Comparison of ENCODE assay signal across 8 cellular contexts in the genomic region with DNA sequence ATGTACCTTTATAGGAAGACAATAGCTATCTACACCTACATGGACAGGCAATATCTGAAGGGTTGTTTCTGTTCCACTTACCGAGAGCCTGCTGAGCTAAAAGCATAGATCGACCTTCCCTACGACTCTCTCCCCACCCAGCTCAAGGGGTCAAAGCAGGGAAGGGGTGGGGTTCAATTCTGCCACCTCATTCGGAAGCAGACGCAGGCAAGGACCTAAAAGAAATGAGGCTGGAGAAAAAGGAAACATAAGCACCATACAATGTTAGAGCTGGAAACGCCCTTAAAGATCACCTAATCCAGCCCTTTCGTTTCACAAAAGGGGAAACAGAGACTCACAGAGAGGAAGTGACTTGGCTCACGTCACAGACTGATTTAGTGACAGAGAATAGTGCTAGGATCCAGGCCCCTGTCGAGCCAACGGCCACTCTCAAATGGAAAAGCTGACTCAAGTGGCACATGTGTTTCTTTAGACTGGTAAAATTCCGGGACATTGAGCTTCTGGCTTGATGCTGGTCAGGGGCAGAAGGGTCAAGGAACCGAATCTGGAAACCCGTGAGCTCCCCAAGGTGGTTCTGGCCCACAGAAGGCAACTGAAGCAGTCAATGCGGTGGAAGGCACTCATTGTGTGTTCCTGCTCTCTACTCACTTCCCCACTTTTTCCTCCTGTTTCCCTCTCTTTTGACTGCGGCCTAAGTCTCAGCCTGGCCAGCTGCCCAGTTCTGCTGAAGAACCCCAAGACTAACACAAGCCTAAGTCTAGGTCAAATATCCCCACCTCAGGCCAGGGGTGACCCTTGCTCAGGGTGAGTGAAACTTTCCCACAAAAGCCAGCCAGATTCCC. TPM values are rescaled to one million over a fixed set of nuclear protein-coding genes. Genes with fewer than 3 reads are reported as not detected.
DNase-seq lines count a peak whose midpoint lies in the region; ATAC-seq, FAIRE-seq and TF ChIP-seq lines count a peak whose summit lies in the region.

No MANE protein-coding gene starts in this region.

- ATAC-seq in GM21825 (IDR thresholded peaks at IDR 0.05; ENCODE audit: unreplicated experiment): peak; percentile 44
- peak; percentile 67 for ATAC-seq in activated naive CD8-positive, alpha-beta T cell treated with anti-CD3 and anti-CD28 coated beads, Interleukin-2, amount 50 U/mL, for 24 hours

- no peaks in the 10 kb centered on the region for H3K79me2 ChIP-seq in mesendoderm (ENCODE audit: control insufficient read depth, insufficient read depth, low read length)

- no peak overlapping the region for H3K9ac ChIP-seq in mesendoderm (ENCODE audit: low read length)

- peak overlapping the region; percentile 92 for H3K4me3 Mint-ChIP-seq in activated naive CD8-positive, alpha-beta T cell treated with anti-CD3 and anti-CD28 coated beads, Interleukin-2, amount 50 U/mL, for 24 hours

- no peak overlapping the region for H2BK5ac ChIP-seq in mesendoderm (ENCODE audit: low read length)

- H3K36me3 Mint-ChIP-seq in activated naive CD8-positive, alpha-beta T cell treated with anti-CD3 and anti-CD28 coated beads, Interleukin-2, amount 50 U/mL, for 24 hours (ENCODE audit: low read depth): peaks cover 8% of the 10 kb centered on the region

- no peak overlapping the region for H3K23ac ChIP-seq in mesendoderm (ENCODE audit: low read length)

- H3K56ac ChIP-seq in mesendoderm (ENCODE audit: low read length): peak overlapping the region; percentile 67

- peak; percentile 40 for TF ChIP-seq POLR2A in GM12892 (IDR thresholded peaks at IDR 0.05; ENCODE audit: low read depth, low read length)

- peak overlapping the region; percentile 99 for H3K27ac Mint-ChIP-seq in activated naive CD8-positive, alpha-beta T cell treated with anti-CD3 and anti-CD28 coated beads, Interleukin-2, amount 50 U/mL, for 24 hours

- H4K5ac ChIP-seq in mesendoderm (ENCODE audit: low read length): no peak overlapping the region

- no peaks in the 10 kb centered on the region for H3K4me1 ChIP-seq in mesendoderm (ENCODE audit: control insufficient read depth, low read depth, low read length)
- no peaks in the 10 kb centered on the region for H3K4me1 ChIP-seq in urinary bladder (ENCODE audit: insufficient read depth)

- H3K4me2 ChIP-seq in mesendoderm (ENCODE audit: low read length): no peak overlapping the region

- no peak overlapping the region for H2BK15ac ChIP-seq in mesendoderm (replicated peaks; ENCODE audit: low read depth)

- no peaks in the 10 kb centered on the region for H3K9me3 Mint-ChIP-seq in activated naive CD8-positive, alpha-beta T cell treated with anti-CD3 and anti-CD28 coated beads, Interleukin-2, amount 50 U/mL, for 24 hours

- H2AK5ac ChIP-seq in mesendoderm (ENCODE audit: low read length): no peak overlapping the region

- H3K4ac ChIP-seq in mesendoderm (ENCODE audit: low read depth, low read length): no peak overlapping the region

- intact Hi-C loops in posterior vena cava (cut with DNase I): no loop called here

- no peaks in the 10 kb centered on the region for H3K27me3 ChIP-seq in mesendoderm (ENCODE audit: insufficient read depth, low read length, poor library complexity)

- H3K18ac ChIP-seq in mesendoderm (ENCODE audit: low read length): no peak overlapping the region

- H3K4me1 Mint-ChIP-seq in activated naive CD8-positive, alpha-beta T cell treated with anti-CD3 and anti-CD28 coated beads, Interleukin-2, amount 50 U/mL, for 24 hours: peaks cover 84% of the 10 kb centered on the region

- no peaks in the 10 kb centered on the region for H3K79me1 ChIP-seq in mesendoderm (ENCODE audit: low read length)

- H3K27ac ChIP-seq in mesendoderm (ENCODE audit: low read depth, low read length): no peak overlapping the region
- peak overlapping the region; percentile 73 for H3K27ac ChIP-seq in urinary bladder (ENCODE audit: low read depth)

- peak; percentile 99 for FAIRE-seq in GM12892 (lab: Jason Lieb, UNC)

- no peak for DNase-seq in GM12892 (ENCODE audit: insufficient read length)
- peak; percentile 93 for DNase-seq in NCI-H748 treated with DMSO at 0.1 percent for 48 hours (lab: John Stamatoyannopoulos, UW)
- no peak for DNase-seq in activated naive CD8-positive, alpha-beta T cell treated with anti-CD3 and anti-CD28 coated beads, Interleukin-2, amount 50 U/mL, for 24 hours
- DNase-seq in mesendoderm: no peak
- DNase-seq in posterior vena cava (ENCODE audit: low spot score): no peak
- DNase-seq in AG08395 (ENCODE audit: low spot score): no peak

- no peaks in the 10 kb centered on the region for H3K36me3 ChIP-seq in mesendoderm (ENCODE audit: control insufficient read depth, insufficient read depth, low read length)
- H3K36me3 ChIP-seq in urinary bladder (ENCODE audit: insufficient read depth): no peaks in the 10 kb centered on the region

- H3K27me3 Mint-ChIP-seq in activated naive CD8-positive, alpha-beta T cell treated with anti-CD3 and anti-CD28 coated beads, Interleukin-2, amount 50 U/mL, for 24 hours: no peaks in the 10 kb centered on the region

- no peak overlapping the region for H3K4me3 ChIP-seq in mesendoderm (ENCODE audit: low read length)
- no peak overlapping the region for H3K4me3 ChIP-seq in urinary bladder (ENCODE audit: low read depth, low read length)

- no CpG with 5 or more reads among the region's 15 CpGs for WGBS in mesendoderm (ENCODE audit: extremely low coverage, insufficient coverage, low lambda C conversion rate)
- 26% methylated on average over 15 of the region's 15 CpGs for WGBS in urinary bladder

- H4K8ac ChIP-seq in mesendoderm (ENCODE audit: low read depth, low read length): no peak overlapping the region

- no peak overlapping the region for H2BK120ac ChIP-seq in mesendoderm (ENCODE audit: low read depth, low read length)

RNA-seq across cellular contexts. Expression of a gene that starts 7.5 kb away (rescaled TPM):
- polyA plus RNA-seq in GM12892 (2012; ENCODE audit: missing spikeins): 135 TPM
- polyA plus RNA-seq in mesendoderm (2013, experiment 1 of 2): 19.8 TPM
- polyA plus RNA-seq in mesendoderm (2013, experiment 2 of 2): 20.8 TPM
- total RNA-seq in urinary bladder (29.2 TPM), posterior vena cava (10 to 100 TPM; 19.4 to 22.3 TPM)
- polyA plus RNA-seq in urinary bladder: 25.5 TPM
